ENCODE assay signal across 7 cellular contexts in genomic region chr11:114180301-114181055, GRCh38.
DNase-seq lines count a peak whose midpoint lies in the region; ATAC-seq and TF ChIP-seq lines count a peak whose summit lies in the region.

No MANE protein-coding gene starts in this region.

- H3K4me3 ChIP-seq in cardiac fibroblast (replicated peaks in 1 of 2; ENCODE audit: low read depth in 2 of 2, low read length in 2 of 2) (peak overlapping the region; percentile 2 to 43), lung (peak overlapping the region; percentile 17), upper lobe of left lung (peak overlapping the region; percentile 2 to 39 (median 27)), lower leg skin (ENCODE audit: low read depth, poor library complexity, severe bottlenecking) (no peak overlapping the region)

- H3K27ac ChIP-seq in lung (ENCODE audit: low read depth in 1 of 2, low read length in 1 of 2) (peak overlapping the region; percentile 96 to 99), upper lobe of left lung (peak overlapping the region; percentile 91 to 99 (median 96))

- H3K27me3 ChIP-seq in lung (ENCODE audit: control insufficient read depth, insufficient read depth) (no peaks in the 10 kb centered on the region), upper lobe of left lung (no peaks in the 10 kb centered on the region)

- peak; percentile 31 for DNase-seq in GF-D8 (lab: John Stamatoyannopoulos, UW)
- peak; percentile 16 for DNase-seq in NCI-H2196 treated with DMSO at 0.1 percent for 48 hours (lab: John Stamatoyannopoulos, UW; ENCODE audit: unreplicated experiment)
- DNase-seq in cardiac fibroblast (ENCODE audit: low read depth in 2 of 2) = no peak
- peak; percentile 65 for DNase-seq in lung (ENCODE audit: low spot score)
- peak in 1 of 2 donors; percentile 78 for DNase-seq in upper lobe of left lung
- DNase-seq in lower leg skin (ENCODE audit: low spot score in 2 of 2) = no peak
- DNase-seq in CD1c-positive myeloid dendritic cell (ENCODE audit: extremely low spot score) = no peak

- TF ChIP-seq CTCF in cardiac fibroblast (IDR thresholded peaks at IDR 0.05; ENCODE audit: low read depth, low read length) = peak; percentile 52
- TF ChIP-seq CTCF in lung (IDR thresholded peaks at IDR 0.05; ENCODE audit: control extremely low read depth, extremely low read depth) = peak; percentile 62
- peak; percentile 47 to 73 (median 70) for TF ChIP-seq CTCF in upper lobe of left lung (IDR thresholded peaks at IDR 0.05)
- TF ChIP-seq CTCF in lower leg skin (IDR thresholded peaks at IDR 0.05) = no peak

- peak in 1 of 4 donors; percentile 16 for TF ChIP-seq EP300 in upper lobe of left lung (IDR thresholded peaks at IDR 0.05)

- H3K4me1 ChIP-seq in lung (ENCODE audit: control insufficient read depth in 2 of 2, insufficient read depth in 2 of 2, low read length in 2 of 2) (peaks cover 53 to 57% of the 10 kb centered on the region in 2 donors), upper lobe of left lung (peaks cover 83 to 93% (median 86%) of the 10 kb centered on the region in 4 donors)

- peaks cover 0 to 9% of the 10 kb centered on the region in 2 donors for H3K36me3 ChIP-seq in lung (ENCODE audit: control insufficient read depth in 2 of 2, insufficient read depth in 2 of 2, low read length in 2 of 2)
- peaks cover 0 to 23% (median 1%) of the 10 kb centered on the region in 4 donors for H3K36me3 ChIP-seq in upper lobe of left lung

- ATAC-seq in lung (ENCODE audit: insufficient read depth, low FRiP score) (peak; percentile 43), upper lobe of left lung (ENCODE audit: low FRiP score in 2 of 2) (peak; percentile 30 to 67)

- H3K9me3 ChIP-seq in lung (ENCODE audit: control insufficient read depth in 2 of 2, insufficient read depth in 1 of 2, low read length in 1 of 2) = no peaks in the 10 kb centered on the region
- H3K9me3 ChIP-seq in upper lobe of left lung = no peaks in the 10 kb centered on the region

- 54 to 70% methylated on average over 7 of the region's 7 CpGs for WGBS in lung, 2 donors
- WGBS in upper lobe of left lung, 2 donors = 58 to 63% methylated on average over 7 of the region's 7 CpGs
- WGBS in lower leg skin, 2 donors = 60 to 66% methylated on average over 7 of the region's 7 CpGs

- TF ChIP-seq POLR2A in upper lobe of left lung (IDR thresholded peaks at IDR 0.05) (peak in 1 of 4 donors; percentile 7), lower leg skin (IDR thresholded peaks at IDR 0.05) (no peak)

- intact Hi-C loops in lower leg skin (cut with DNase I; ENCODE audit: low total_unique reads) = no loop called here

Comparison
In these comparisons a context has a peak if more than half of its experiments do, and no peak if none do; other contexts are left out.
1. DNase-seq: peak in GF-D8 (single experiment), NCI-H2196 treated with DMSO at 0.1 percent for 48 hours (single experiment) and lung (single experiment); none in cardiac fibroblast (0 of 2), lower leg skin (0 of 2) and CD1c-positive myeloid dendritic cell (single experiment).
2. CTCF ChIP-seq: peak in cardiac fibroblast (single experiment), lung (single experiment) and upper lobe of left lung (6 of 6); none in lower leg skin (0 of 3).